13 cellular contexts compared by ENCODE assay signal in genomic region chr1:5949074-5949760, GRCh38. TPM values are rescaled to one million over a fixed set of nuclear protein-coding genes. Genes with fewer than 3 reads are reported as not detected.
A peak's percentile ranks its signal among the peaks of the same experiment; 100 is the strongest.
DNase-seq lines count a peak whose midpoint lies in the region; ATAC-seq, FAIRE-seq and TF ChIP-seq lines count a peak whose summit lies in the region.
"Had no signal": no experiment of that assay in that cellular context is flagged by ENCODE, and none has a peak within 500 bp of the region (broad histone marks: within the 10 kb centered on the region; RNA-seq: fewer than 3 reads in every experiment).

No MANE protein-coding gene starts in this region.

- no peak overlapping the region for H3K4me3 ChIP-seq in PC-3 (ENCODE audit: low read length)
- no peak overlapping the region for H3K4me3 ChIP-seq in liver (ENCODE audit: low read depth in 1 of 3, low read length in 3 of 3)
- H3K4me3 ChIP-seq: right atrium auricular region had no signal

- WGBS in H9 (ENCODE audit: extremely low coverage, insufficient read length, low lambda C conversion rate), result no CpG with 5 or more reads among the region's 13 CpGs
- 32% methylated on average over 13 of the region's 13 CpGs for WGBS in liver

- H2AFZ ChIP-seq in H9 (ENCODE audit: low read length) (no peak overlapping the region), PC-3 (ENCODE audit: low read length) (no peak overlapping the region)

- intact Hi-C loops in PC-3 (cut with micrococcal nuclease), result no loop called here

- no peak overlapping the region for H2BK120ac ChIP-seq in H9 (ENCODE audit: low read depth, low read length, poor library complexity, severe bottlenecking)

- no peak overlapping the region for H3T11ph ChIP-seq in H9 (ENCODE audit: low read length)

- no peak overlapping the region for H3K56ac ChIP-seq in H9 (ENCODE audit: insufficient read length, low read depth, low read length)

- no peak overlapping the region for H4K5ac ChIP-seq in H9 (ENCODE audit: insufficient read length, low read depth, low read length)

- BruUV-seq in PC-3 (replicated peaks; lab: Mats Ljungman, UMichigan), result no TSS peak

- H3K14ac ChIP-seq in H9 (ENCODE audit: insufficient read depth, low read length), result no peak overlapping the region

- no peak overlapping the region for H3K27ac Mint-ChIP-seq in H9
- H3K27ac Mint-ChIP-seq in activated T-helper 17 cell treated with anti-CD3 and anti-CD28 coated beads, Interleukin-2, amount 50 U/mL, for 72 hours, result no peak overlapping the region
- H3K27ac Mint-ChIP-seq: CD8-positive, alpha-beta memory T cell had no signal

- H3K79me1 ChIP-seq in H9 (ENCODE audit: insufficient read depth, low read depth, low read length, poor library complexity, severe bottlenecking), result no peaks in the 10 kb centered on the region

- TF ChIP-seq CTCF in H9 (conservative IDR thresholded peaks at IDR 0.05), result peak; percentile 55
- TF ChIP-seq CTCF in PC-3 (conservative IDR thresholded peaks at IDR 0.05; ENCODE audit: low read depth, low read length), result peak; percentile 44
- TF ChIP-seq CTCF in liver (IDR thresholded peaks at IDR 0.05; ENCODE audit: low read depth, low read length, missing input control), result no peak

- DNase-seq in COLO668 (lab: John Stamatoyannopoulos, UW; ENCODE audit: unreplicated experiment) (peak; percentile 92), H9 (peak; percentile 31), PC-3 (peak; percentile 17), RCC 7860 (ENCODE audit: low spot score) (no peak), NCI-H2227 treated with DMSO at 0.1 percent for 48 hours (lab: John Stamatoyannopoulos, UW) (no peak)
- DNase-seq: CD8-positive, alpha-beta memory T cell; mammary epithelial cell; RPMI8226 had no signal

- H4K8ac ChIP-seq in H9 (replicated peaks; ENCODE audit: insufficient read length, low read depth, low read length), result no peak overlapping the region

- H2BK5ac ChIP-seq in H9 (ENCODE audit: insufficient read length, low read length), result no peak overlapping the region

- CTCF ChIA-PET in PC-3 (lab: Charles Lee), result no interaction called here

- no peak for FAIRE-seq in RCC 7860 (lab: Jason Lieb, UNC)

- no peaks in the 10 kb centered on the region for H3K9me2 ChIP-seq in PC-3 (replicated peaks; ENCODE audit: low read length)

- peaks cover 4% of the 10 kb centered on the region for H3K23me2 ChIP-seq in H9 (ENCODE audit: insufficient read length, low read depth, low read length, poor library complexity, severe bottlenecking)

- no peak overlapping the region for H2BK15ac ChIP-seq in H9 (ENCODE audit: low read depth, low read length)

- POLR2A ChIA-PET in PC-3 (lab: Charles Lee; ENCODE audit: unreplicated experiment), result no interaction called here

- no peaks in the 10 kb centered on the region for H3K27me3 Mint-ChIP-seq in H9 (ENCODE audit: low read depth)
- no peaks in the 10 kb centered on the region for H3K27me3 Mint-ChIP-seq in activated T-helper 17 cell treated with anti-CD3 and anti-CD28 coated beads, Interleukin-2, amount 50 U/mL, for 72 hours
- H3K27me3 Mint-ChIP-seq: CD8-positive, alpha-beta memory T cell had no signal

- no peaks in the 10 kb centered on the region for H3K4me1 Mint-ChIP-seq in H9
- no peaks in the 10 kb centered on the region for H3K4me1 Mint-ChIP-seq in activated T-helper 17 cell treated with anti-CD3 and anti-CD28 coated beads, Interleukin-2, amount 50 U/mL, for 72 hours

- H3F3A ChIP-seq in PC-3 (ENCODE audit: low read length, unreplicated experiment), result no peaks in the 10 kb centered on the region

- no peaks in the 10 kb centered on the region for H3K27me3 ChIP-seq in H9 (ENCODE audit: insufficient read depth, low read length)
- H3K27me3 ChIP-seq in PC-3 (ENCODE audit: low read length), result no peaks in the 10 kb centered on the region
- H3K27me3 ChIP-seq in liver (ENCODE audit: control insufficient read depth in 4 of 4, insufficient read depth in 4 of 4, low read length in 3 of 4), result no peaks in the 10 kb centered on the region
- H3K27me3 ChIP-seq: right atrium auricular region had no signal

- no peaks in the 10 kb centered on the region for H3K79me2 ChIP-seq in H9 (ENCODE audit: insufficient read depth, low read length)
- no peaks in the 10 kb centered on the region for H3K79me2 ChIP-seq in PC-3 (ENCODE audit: low read length)

- ATAC-seq in PC-3 (peak; percentile 83), esophagus mucosa (no peak)
- no peak for ATAC-seq in activated T-helper 17 cell treated with anti-CD3 and anti-CD28 coated beads, Interleukin-2, amount 50 U/mL, for 72 hours (replicated peaks)
- ATAC-seq: activated CD4-positive, CD25-positive, alpha-beta regulatory T cell treated with anti-CD3 and anti-CD28 coated beads, Interleukin-2, amount 50 U/mL, for 24 hours had no signal

- H4K20me1 ChIP-seq in H9 (ENCODE audit: control insufficient read depth, insufficient read depth, insufficient read length) (no peaks in the 10 kb centered on the region), PC-3 (ENCODE audit: low read length) (no peaks in the 10 kb centered on the region)

- no peak overlapping the region for H4K91ac ChIP-seq in H9 (ENCODE audit: insufficient read length, low read depth, low read length)

- peak in 1 of 2 donors; percentile 11 for TF ChIP-seq RAD21 in liver (IDR thresholded peaks at IDR 0.05)

- H3K36me3 ChIP-seq in PC-3 (ENCODE audit: low read depth, low read length) (peaks cover 15% of the 10 kb centered on the region; the same call in 1 of the 2 replicates), liver (ENCODE audit: control insufficient read depth in 4 of 4, insufficient read depth in 3 of 4, low read depth in 1 of 4, low read length in 3 of 4) (no peaks in the 10 kb centered on the region)

- no peaks in the 10 kb centered on the region for H3K4me1 ChIP-seq in H9 (ENCODE audit: insufficient read depth, low read length)
- peaks cover 18% of the 10 kb centered on the region for H3K4me1 ChIP-seq in PC-3 (ENCODE audit: insufficient read depth, low read length)
- H3K4me1 ChIP-seq in liver (ENCODE audit: control insufficient read depth in 4 of 4, insufficient read depth in 4 of 4, low read length in 3 of 4), result peaks cover 0 to 10% (median 8%) of the 10 kb centered on the region in 4 donors
- H3K4me1 ChIP-seq: right atrium auricular region had no signal

- H2AK5ac ChIP-seq in H9 (ENCODE audit: insufficient read length, low read length), result no peak overlapping the region

- H3K4ac ChIP-seq in H9 (ENCODE audit: low read depth, low read length), result no peak overlapping the region

- H3K9ac ChIP-seq in H9 (ENCODE audit: extremely low read depth, insufficient read length, low read length) (no peak overlapping the region), PC-3 (ENCODE audit: low read length) (no peak overlapping the region), liver (ENCODE audit: low read depth in 1 of 2, low read length in 2 of 2) (no peak overlapping the region)

- H3K4me2 ChIP-seq in H9 (ENCODE audit: insufficient read depth, insufficient read length, low read length), result no peak overlapping the region
- H3K4me2 ChIP-seq in PC-3 (ENCODE audit: low read length), result peak overlapping the region; percentile 7; the same call in 1 of the 2 replicates

- H3K9me3 Mint-ChIP-seq in H9, result no peaks in the 10 kb centered on the region
- no peaks in the 10 kb centered on the region for H3K9me3 Mint-ChIP-seq in activated T-helper 17 cell treated with anti-CD3 and anti-CD28 coated beads, Interleukin-2, amount 50 U/mL, for 72 hours
- H3K9me3 Mint-ChIP-seq: CD8-positive, alpha-beta memory T cell had no signal

- H3K36me3 Mint-ChIP-seq in H9 (ENCODE audit: insufficient read depth in 1 of 3, low read depth in 3 of 3), result peaks cover 13 to 34% (median 23%) of the 10 kb centered on the region in 3 experiments; a peak in 6 of 7 replicates
- peaks cover 59% of the 10 kb centered on the region for H3K36me3 Mint-ChIP-seq in activated T-helper 17 cell treated with anti-CD3 and anti-CD28 coated beads, Interleukin-2, amount 50 U/mL, for 72 hours (ENCODE audit: low read depth)

- H3K23ac ChIP-seq in H9 (ENCODE audit: insufficient read length, low read depth, low read length), result no peak overlapping the region

- no peak overlapping the region for H3K4me3 Mint-ChIP-seq in H9
- no peak overlapping the region for H3K4me3 Mint-ChIP-seq in activated T-helper 17 cell treated with anti-CD3 and anti-CD28 coated beads, Interleukin-2, amount 50 U/mL, for 72 hours
- H3K4me3 Mint-ChIP-seq: CD8-positive, alpha-beta memory T cell had no signal

- H3K18ac ChIP-seq in H9 (ENCODE audit: insufficient read length, low read depth, low read length), result no peak overlapping the region

- H3K27ac ChIP-seq in H9 (ENCODE audit: insufficient read length, low read depth, low read length), result no peak overlapping the region
- H3K27ac ChIP-seq in PC-3 (ENCODE audit: low read length), result no peak overlapping the region
- H3K27ac ChIP-seq in liver (ENCODE audit: low read depth in 1 of 2, low read length in 2 of 2), result no peak overlapping the region
- H3K27ac ChIP-seq: right atrium auricular region had no signal

- H3K9me3 ChIP-seq in H9 (ENCODE audit: control insufficient read depth, low read depth, low read length) (no peaks in the 10 kb centered on the region), PC-3 (ENCODE audit: low read length) (no peaks in the 10 kb centered on the region), liver (ENCODE audit: control insufficient read depth in 4 of 4, low read length in 3 of 4) (no peaks in the 10 kb centered on the region)
- H3K9me3 ChIP-seq: right atrium auricular region had no signal

- no peak overlapping the region for H2BK12ac ChIP-seq in H9 (ENCODE audit: insufficient read length, low read depth, low read length)

- no peak overlapping the region for H2BK20ac ChIP-seq in H9 (ENCODE audit: low read depth, low read length, poor library complexity, severe bottlenecking)

TF ChIP-seq in liver, 16 proteins besides CTCF, POLR2A, EP300 and RAD21 (continues in another document):
- peak; percentile 80 for TF ChIP-seq FOXA2 (IDR thresholded peaks at IDR 0.05)
- no peak for TF ChIP-seq TAF1 (conservative IDR thresholded peaks at IDR 0.05)
- TF ChIP-seq YY1 (IDR thresholded peaks at IDR 0.05), result no peak
- TF ChIP-seq GABPA (IDR thresholded peaks at IDR 0.05 in 1 of 2, conservative IDR thresholded peaks at IDR 0.05 in 1 of 2), result peak in 1 of 2 donors; percentile 39
- TF ChIP-seq NR2F2 (IDR thresholded peaks at IDR 0.05), result no peak
- peak; percentile 71 for TF ChIP-seq FOXA1 (IDR thresholded peaks at IDR 0.05)

RNA-seq across cellular contexts. Expression of gene NPHP4, which starts 43.0 kb away (rescaled TPM):
- total RNA-seq in H9 (2021) (14.3 and 17.6 TPM in 2 replicates), PC-3 (2014; rRNA removed) (18.8 and 23.8 TPM in 2 replicates), liver (1 to 10 TPM; 4.7 to 5.6 TPM), esophagus mucosa (4.7 TPM)
- polyA plus RNA-seq in liver, result 1 to 10 TPM; 1.7 to 2.4 TPM
- 10 to 100 TPM; 21.5 to 35.7 TPM for total RNA-seq in activated T-helper 17 cell treated with anti-CD3 and anti-CD28 coated beads, Interleukin-2, amount 50 U/mL, for 72 hours

Comparison
In these comparisons a context has a peak if more than half of its experiments do, and no peak if none do; other contexts are left out.
1. DNase-seq: peak in COLO668 (single experiment), H9 (single experiment) and PC-3 (single experiment); none in RCC 7860 (single experiment) and NCI-H2227 treated with DMSO at 0.1 percent for 48 hours (single experiment).